8 cellular contexts compared by ENCODE assay signal in the genomic region with DNA sequence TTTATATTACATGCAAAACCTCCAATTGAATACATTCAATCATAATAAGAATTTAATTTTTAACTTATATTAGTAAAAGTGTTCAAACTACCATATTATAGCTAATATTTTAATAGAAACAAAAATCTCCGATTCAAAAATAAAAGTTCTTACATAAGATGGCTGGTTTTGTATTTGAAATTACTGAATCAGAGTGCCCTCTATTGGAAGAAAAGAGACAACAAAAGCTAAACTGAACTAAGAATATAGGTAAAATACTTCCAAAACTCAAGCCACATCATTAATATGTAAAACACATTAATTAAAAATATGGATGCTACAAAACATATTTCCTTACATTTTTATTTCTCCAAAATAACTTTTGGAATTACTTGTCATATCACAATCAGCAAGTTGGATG.
DNase-seq lines count a peak whose midpoint lies in the region; ATAC-seq, FAIRE-seq and TF ChIP-seq lines count a peak whose summit lies in the region.

No MANE protein-coding gene starts in this region.

- H4K8ac ChIP-seq in neuronal stem cell (ENCODE audit: low read depth, low read length): no peak overlapping the region

- no peak overlapping the region for H3K4ac ChIP-seq in neuronal stem cell (ENCODE audit: low read length)

- H3K4me2 ChIP-seq in HCT116 (ENCODE audit: low read length) (no peak overlapping the region), neuronal stem cell (ENCODE audit: insufficient read depth, low read length, poor library complexity, severe bottlenecking) (no peak overlapping the region)

- no peaks in the 10 kb centered on the region for H3K36me3 Mint-ChIP-seq in activated CD8-positive, alpha-beta T cell treated with anti-CD3 and anti-CD28 coated beads, Interleukin-2, amount 10 ng/mL, durations not matched to agents 7 days and 5 days (ENCODE audit: low read depth)

- peak; percentile 52 for TF ChIP-seq RAD21 in HCT116 (IDR thresholded peaks at IDR 0.05; ENCODE audit: low read depth)

- BruUV-seq in HCT116 (replicated peaks; lab: Mats Ljungman, UMichigan): no TSS peak

- no peak overlapping the region for H3K14ac ChIP-seq in neuronal stem cell (ENCODE audit: low read length)

- H3K27me3 ChIP-seq in HCT116 (ENCODE audit: insufficient read depth, low read length) (peaks cover 36% of the 10 kb centered on the region), neuronal stem cell (ENCODE audit: control insufficient read depth in 3 of 3, insufficient read depth in 3 of 3, low read depth in 1 of 3, low read length in 3 of 3) (no peaks in the 10 kb centered on the region)

- no peaks in the 10 kb centered on the region for H4K20me1 ChIP-seq in HCT116 (ENCODE audit: insufficient read depth)

- no peaks in the 10 kb centered on the region for H3K9me2 ChIP-seq in HCT116 (ENCODE audit: insufficient read depth)

- ATAC-seq in HCT116: no peak
- no peak for ATAC-seq in activated CD8-positive, alpha-beta T cell treated with anti-CD3 and anti-CD28 coated beads, Interleukin-2, amount 10 ng/mL, durations not matched to agents 7 days and 5 days
- no peak for ATAC-seq in GM19035 (IDR thresholded peaks at IDR 0.05; ENCODE audit: unreplicated experiment)
- no peak for ATAC-seq in GM18907 (IDR thresholded peaks at IDR 0.05; ENCODE audit: unreplicated experiment)

- H3K4me1 ChIP-seq in HCT116 (ENCODE audit: control insufficient read depth in 1 of 2, insufficient read depth in 2 of 2, low read length in 2 of 2) (no peaks in the 10 kb centered on the region), neuronal stem cell (ENCODE audit: control insufficient read depth in 2 of 2, insufficient read depth in 1 of 2, low read depth in 1 of 2, low read length in 2 of 2) (no peaks in the 10 kb centered on the region)

- peak; percentile 98 for FAIRE-seq in A204.1 (lab: Jason Lieb, UNC)
- peak; percentile 84 for FAIRE-seq in RCC 7860 (lab: Jason Lieb, UNC)
- peak; percentile 98 for FAIRE-seq in frontal cortex (lab: Jason Lieb, UNC)

- H2BK12ac ChIP-seq in neuronal stem cell (ENCODE audit: low read length): no peak overlapping the region

- H2BK15ac ChIP-seq in neuronal stem cell (ENCODE audit: low read length): no peak overlapping the region

- no peak overlapping the region for H3K27ac Mint-ChIP-seq in activated CD8-positive, alpha-beta T cell treated with anti-CD3 and anti-CD28 coated beads, Interleukin-2, amount 10 ng/mL, durations not matched to agents 7 days and 5 days

- peak; percentile 30 to 57 (median 37); a peak in 4 of 6 replicates for TF ChIP-seq CTCF in HCT116 (IDR thresholded peaks at IDR 0.05 in 2 of 3, conservative IDR thresholded peaks at IDR 0.05 in 1 of 3; ENCODE audit: borderline replicate concordance in 1 of 3, insufficient read depth in 1 of 3, low read depth in 2 of 3, low read length in 2 of 3)

- H3K4me3 ChIP-seq in HCT116 (replicated peaks in 1 of 2; ENCODE audit: low read depth in 1 of 2, low read length in 2 of 2): no peak overlapping the region
- H3K4me3 ChIP-seq in neuronal stem cell (ENCODE audit: low read length in 2 of 2): no peak overlapping the region

- H3K79me1 ChIP-seq in neuronal stem cell (ENCODE audit: low read depth, low read length): no peaks in the 10 kb centered on the region

- POLR2A ChIA-PET in HCT116 (lab: Charles Lee): no interaction called here
- POLR2A ChIA-PET in activated CD8-positive, alpha-beta T cell treated with anti-CD3 and anti-CD28 coated beads, Interleukin-2, amount 10 ng/mL, durations not matched to agents 7 days and 5 days (lab: Charles Lee): no interaction called here

- H3K9me3 ChIP-seq in HCT116 (ENCODE audit: control insufficient read depth in 1 of 2, insufficient read depth in 1 of 2, low read depth in 1 of 2, low read length in 2 of 2): no peaks in the 10 kb centered on the region
- no peaks in the 10 kb centered on the region for H3K9me3 ChIP-seq in neuronal stem cell (replicated peaks in 1 of 2; ENCODE audit: control insufficient read depth in 2 of 2, insufficient read depth in 1 of 2, low read depth in 1 of 2, low read length in 2 of 2)

- no peak overlapping the region for H2AK5ac ChIP-seq in neuronal stem cell (ENCODE audit: low read depth, low read length)

- no peak overlapping the region for H3K18ac ChIP-seq in neuronal stem cell (ENCODE audit: low read length)

- intact Hi-C loops in HCT116 (cut with micrococcal nuclease): loop anchor here (2.0 to 5.0 kb wide), 2 partner anchors 381 to 725 kb away; no protein-coding TSS in a partner anchor

- H3K79me2 ChIP-seq in HCT116 (ENCODE audit: insufficient read depth, low read length): no peaks in the 10 kb centered on the region

- no peaks in the 10 kb centered on the region for H3K9me3 Mint-ChIP-seq in activated CD8-positive, alpha-beta T cell treated with anti-CD3 and anti-CD28 coated beads, Interleukin-2, amount 10 ng/mL, durations not matched to agents 7 days and 5 days (ENCODE audit: insufficient read depth)

- H2BK5ac ChIP-seq in neuronal stem cell (ENCODE audit: low read length): no peak overlapping the region

- H2BK120ac ChIP-seq in neuronal stem cell (ENCODE audit: low read depth, low read length): no peak overlapping the region

- WGBS in neuronal stem cell (ENCODE audit: extremely low coverage in 2 of 2, insufficient read length in 2 of 2, insufficient replicate concordance in 1 of 2), 2 donors: no CpG with 5 or more reads among the region's 1 CpG

- RAD21 ChIA-PET in HCT116 (lab: Charles Lee; ENCODE audit: low non-redundant PET in 1 of 2, low total read pairs in 2 of 2, uncharacterized antibody in 2 of 2, unreplicated experiment in 2 of 2): no interaction called here

- H3K27ac ChIP-seq in HCT116 (ENCODE audit: low read depth, low read length): no peak overlapping the region
- no peak overlapping the region for H3K27ac ChIP-seq in neuronal stem cell (replicated peaks; ENCODE audit: low read length)

- CTCF ChIA-PET in HCT116 (lab: Charles Lee): interaction anchor here (0.8 to 1.4 kb wide), 7 partner anchors 8 to 724 kb away, joined by 3 to 8 read pairs (median 4); no protein-coding TSS in a partner anchor
- CTCF ChIA-PET in activated CD8-positive, alpha-beta T cell treated with anti-CD3 and anti-CD28 coated beads, Interleukin-2, amount 10 ng/mL, durations not matched to agents 7 days and 5 days (lab: Charles Lee): interaction anchor here (1.4 to 1.9 kb wide), 2 partner anchors 724 to 726 kb away, joined by 3 to 5 read pairs; no protein-coding TSS in a partner anchor

- H3K36me3 ChIP-seq in HCT116 (ENCODE audit: control insufficient read depth in 1 of 2, insufficient read depth in 2 of 2, low read length in 2 of 2) (no peaks in the 10 kb centered on the region), neuronal stem cell (replicated peaks in 1 of 2; ENCODE audit: control insufficient read depth in 2 of 2, insufficient read depth in 2 of 2, low read length in 2 of 2) (no peaks in the 10 kb centered on the region)

- no peak overlapping the region for H4K91ac ChIP-seq in neuronal stem cell (ENCODE audit: low read depth, low read length, poor library complexity)

- H3K9ac ChIP-seq in HCT116 (ENCODE audit: low read length) (no peak overlapping the region), neuronal stem cell (ENCODE audit: low read depth, low read length, poor library complexity) (no peak overlapping the region)

- no peak for TF ChIP-seq POLR2A in HCT116 (IDR thresholded peaks at IDR 0.05; ENCODE audit: borderline replicate concordance, extremely low read depth, insufficient read depth, insufficient read length)

- H3K27me3 Mint-ChIP-seq in activated CD8-positive, alpha-beta T cell treated with anti-CD3 and anti-CD28 coated beads, Interleukin-2, amount 10 ng/mL, durations not matched to agents 7 days and 5 days (ENCODE audit: low read depth): no peaks in the 10 kb centered on the region

- H3K23ac ChIP-seq in neuronal stem cell (ENCODE audit: low read depth, low read length, poor library complexity): no peak overlapping the region

- H3K4me3 Mint-ChIP-seq in activated CD8-positive, alpha-beta T cell treated with anti-CD3 and anti-CD28 coated beads, Interleukin-2, amount 10 ng/mL, durations not matched to agents 7 days and 5 days: no peak overlapping the region

- H2AFZ ChIP-seq in HCT116 (ENCODE audit: low read depth, low read length, poor library complexity, severe bottlenecking): peak overlapping the region; percentile 13
- H2AFZ ChIP-seq in neuronal stem cell (ENCODE audit: low read length): no peak overlapping the region

- peak; percentile 7 for DNase-seq in HCT116 (ENCODE audit: low read depth, low spot score)
- DNase-seq in RCC 7860 (ENCODE audit: low spot score): peak; percentile 31
- DNase-seq in frontal cortex (ENCODE audit: low spot score in 2 of 2): no peak
- no peak for DNase-seq in activated CD8-positive, alpha-beta T cell treated with anti-CD3 and anti-CD28 coated beads, Interleukin-2, amount 10 ng/mL, durations not matched to agents 7 days and 5 days
- DNase-seq in neuronal stem cell (ENCODE audit: low spot score): no peak

- H3K4me1 Mint-ChIP-seq in activated CD8-positive, alpha-beta T cell treated with anti-CD3 and anti-CD28 coated beads, Interleukin-2, amount 10 ng/mL, durations not matched to agents 7 days and 5 days (ENCODE audit: low read depth): no peaks in the 10 kb centered on the region

TF ChIP-seq in HCT116, 20 proteins besides CTCF, POLR2A, EP300 and RAD21:
- TF ChIP-seq, protein P1, sequence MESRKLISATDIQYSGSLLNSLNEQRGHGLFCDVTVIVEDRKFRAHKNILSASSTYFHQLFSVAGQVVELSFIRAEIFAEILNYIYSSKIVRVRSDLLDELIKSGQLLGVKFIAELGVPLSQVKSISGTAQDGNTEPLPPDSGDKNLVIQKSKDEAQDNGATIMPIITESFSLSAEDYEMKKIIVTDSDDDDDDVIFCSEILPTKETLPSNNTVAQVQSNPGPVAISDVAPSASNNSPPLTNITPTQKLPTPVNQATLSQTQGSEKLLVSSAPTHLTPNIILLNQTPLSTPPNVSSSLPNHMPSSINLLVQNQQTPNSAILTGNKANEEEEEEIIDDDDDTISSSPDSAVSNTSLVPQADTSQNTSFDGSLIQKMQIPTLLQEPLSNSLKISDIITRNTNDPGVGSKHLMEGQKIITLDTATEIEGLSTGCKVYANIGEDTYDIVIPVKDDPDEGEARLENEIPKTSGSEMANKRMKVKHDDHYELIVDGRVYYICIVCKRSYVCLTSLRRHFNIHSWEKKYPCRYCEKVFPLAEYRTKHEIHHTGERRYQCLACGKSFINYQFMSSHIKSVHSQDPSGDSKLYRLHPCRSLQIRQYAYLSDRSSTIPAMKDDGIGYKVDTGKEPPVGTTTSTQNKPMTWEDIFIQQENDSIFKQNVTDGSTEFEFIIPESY (IDR thresholded peaks at IDR 0.05; ENCODE audit: extremely low read depth, insufficient replicate concordance, low read length): no peak
- TF ChIP-seq SIN3A (IDR thresholded peaks at IDR 0.05; ENCODE audit: low read depth): no peak
TF ChIP-seq in HCT116: peak in this region for 0.

Comparison
In these comparisons a context has a peak if more than half of its experiments do, and no peak if none do; other contexts are left out.
1. DNase-seq: peak in HCT116 (single experiment) and RCC 7860 (single experiment); none in frontal cortex (0 of 2), activated CD8-positive, alpha-beta T cell treated with anti-CD3 and anti-CD28 coated beads, Interleukin-2, amount 10 ng/mL, durations not matched to agents 7 days and 5 days (single experiment) and neuronal stem cell (single experiment).